Comparison of ENCODE assay signal across 9 cellular contexts in the genomic region with DNA sequence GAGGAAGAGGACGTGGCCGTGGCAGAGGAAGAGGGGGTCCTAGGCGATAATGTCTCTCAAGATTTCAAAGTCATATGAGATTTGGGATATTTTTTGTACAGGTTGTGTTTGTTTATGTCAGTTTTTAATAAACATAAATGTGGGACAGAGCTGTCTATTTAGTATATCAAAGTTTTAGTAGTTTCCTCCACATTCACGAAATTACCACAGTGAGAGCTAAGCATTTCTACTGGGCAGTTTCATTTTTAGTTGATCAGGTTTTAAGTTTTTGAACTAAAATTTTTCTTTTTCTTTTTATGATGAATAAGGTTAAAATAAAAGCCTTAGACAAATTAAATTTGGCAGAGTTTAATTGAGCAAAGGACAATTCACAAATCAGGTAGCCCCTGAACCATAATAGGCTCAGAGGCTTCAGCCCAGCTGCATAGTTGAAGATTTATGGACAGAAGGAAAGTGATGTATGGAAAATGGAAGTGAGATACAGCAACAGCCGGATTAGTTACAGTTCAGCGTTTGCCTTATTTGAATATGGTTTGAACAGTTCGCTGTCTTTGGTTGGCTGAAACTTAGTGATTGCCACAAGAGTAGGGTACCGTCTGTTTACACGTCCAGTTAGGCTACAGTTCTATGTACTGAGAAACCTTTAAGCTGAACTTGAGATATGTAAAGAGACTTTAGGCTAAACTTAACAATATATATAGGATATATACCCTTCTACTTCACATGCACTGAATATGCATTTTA. TPM values are rescaled to one million over a fixed set of nuclear protein-coding genes. Genes with fewer than 3 reads are reported as not detected.
DNase-seq lines count a peak whose midpoint lies in the region; ATAC-seq and TF ChIP-seq lines count a peak whose summit lies in the region.
"Had no signal": no experiment of that assay in that cellular context is flagged by ENCODE, and none has a peak within 500 bp of the region (broad histone marks: within the 10 kb centered on the region; RNA-seq: fewer than 3 reads in every experiment).

No MANE protein-coding gene starts in this region.

- H3K4me3 Mint-ChIP-seq in T-helper 2 cell treated with Interferon-gamma antibody and Interleukin-4, amounts not matched to agents 5 μg/mL and 100 μg/mL, for 36 hours: peak overlapping the region; percentile 1
- peak overlapping the region in 4 of 10 donors; percentile 4 to 50 (median 16) for H3K4me3 Mint-ChIP-seq in naive thymus-derived CD4-positive, alpha-beta T cell

- no peaks in the 10 kb centered on the region for H3K27me3 ChIP-seq in naive thymus-derived CD4-positive, alpha-beta T cell (ENCODE audit: control insufficient read depth in 2 of 2, insufficient read depth in 2 of 2, low read length in 2 of 2)
- H3K27me3 ChIP-seq in right lobe of liver: no peaks in the 10 kb centered on the region
- H3K27me3 ChIP-seq: dorsolateral prefrontal cortex had no signal

- peak; percentile 94 for ATAC-seq in GM21529 (IDR thresholded peaks at IDR 0.05; ENCODE audit: unreplicated experiment)
- peak; percentile 98 for ATAC-seq in HG03354 (IDR thresholded peaks at IDR 0.05; ENCODE audit: poor library complexity, severe bottlenecking, unreplicated experiment)
- no peak for ATAC-seq in naive thymus-derived CD4-positive, alpha-beta T cell
- ATAC-seq in right lobe of liver: no peak

- no peak for TF ChIP-seq CTCF in right lobe of liver (IDR thresholded peaks at IDR 0.05)

- H3K27ac ChIP-seq in naive thymus-derived CD4-positive, alpha-beta T cell (ENCODE audit: low read depth, low read length): peak overlapping the region; percentile 50
- H3K27ac ChIP-seq in right lobe of liver: no peak overlapping the region

- H3K27me3 Mint-ChIP-seq in T-helper 2 cell treated with Interferon-gamma antibody and Interleukin-4, amounts not matched to agents 5 μg/mL and 100 μg/mL, for 36 hours (ENCODE audit: low read depth): no peaks in the 10 kb centered on the region
- H3K27me3 Mint-ChIP-seq in naive thymus-derived CD4-positive, alpha-beta T cell: no peaks in the 10 kb centered on the region

- no peak for DNase-seq in T-helper 2 cell treated with Interferon-gamma antibody and Interleukin-4, amounts not matched to agents 5 μg/mL and 100 μg/mL, for 36 hours (ENCODE audit: low spot score)
- DNase-seq in T-helper 2 cell: no peak
- no peak for DNase-seq in naive thymus-derived CD4-positive, alpha-beta T cell
- no peak for DNase-seq in KBM-7
- no peak for DNase-seq in right lobe of liver
- no peak for DNase-seq in foreskin melanocyte
- DNase-seq: dorsolateral prefrontal cortex had no signal

- peak overlapping the region; percentile 61 for H3K27ac Mint-ChIP-seq in T-helper 2 cell treated with Interferon-gamma antibody and Interleukin-4, amounts not matched to agents 5 μg/mL and 100 μg/mL, for 36 hours
- H3K27ac Mint-ChIP-seq in naive thymus-derived CD4-positive, alpha-beta T cell: peak overlapping the region; percentile 11 to 93 (median 65)

- intact Hi-C loops in naive thymus-derived CD4-positive, alpha-beta T cell (cut with micrococcal nuclease): no loop called here
- intact Hi-C loops in right lobe of liver (cut with DNase I): no loop called here

- H3K9me3 ChIP-seq in naive thymus-derived CD4-positive, alpha-beta T cell (ENCODE audit: control insufficient read depth in 2 of 3, low read length in 3 of 3): no peaks in the 10 kb centered on the region
- no peaks in the 10 kb centered on the region for H3K9me3 ChIP-seq in right lobe of liver

- no peak for TF ChIP-seq POLR2A in right lobe of liver (IDR thresholded peaks at IDR 0.05)

- H3K4me3 ChIP-seq in naive thymus-derived CD4-positive, alpha-beta T cell (ENCODE audit: low read length): no peak overlapping the region
- no peak overlapping the region for H3K4me3 ChIP-seq in right lobe of liver
- H3K4me3 ChIP-seq: dorsolateral prefrontal cortex had no signal

- POLR2A ChIA-PET in naive thymus-derived CD4-positive, alpha-beta T cell (lab: Charles Lee): interaction anchor here (1.0 kb wide), 1 partner anchor 17 kb away, joined by 3 read pairs; no protein-coding TSS in a partner anchor

- CTCF ChIA-PET in naive thymus-derived CD4-positive, alpha-beta T cell (lab: Charles Lee): interaction anchor here (1.3 kb wide), 1 partner anchor 17 kb away, joined by 3 read pairs; the partner anchor contains the start of gene SNRPD1

- no peaks in the 10 kb centered on the region for H3K9me3 Mint-ChIP-seq in T-helper 2 cell treated with Interferon-gamma antibody and Interleukin-4, amounts not matched to agents 5 μg/mL and 100 μg/mL, for 36 hours
- no peaks in the 10 kb centered on the region for H3K9me3 Mint-ChIP-seq in naive thymus-derived CD4-positive, alpha-beta T cell

- peaks cover 0 to 44% (median 8%) of the 10 kb centered on the region in 3 experiments for H3K36me3 ChIP-seq in naive thymus-derived CD4-positive, alpha-beta T cell (ENCODE audit: control insufficient read depth in 2 of 3, insufficient read depth in 3 of 3, low read length in 3 of 3)
- peaks cover 0 to 45% (median 4%) of the 10 kb centered on the region in 4 donors for H3K36me3 ChIP-seq in right lobe of liver

- peaks cover 13% of the 10 kb centered on the region for H3K4me1 Mint-ChIP-seq in T-helper 2 cell treated with Interferon-gamma antibody and Interleukin-4, amounts not matched to agents 5 μg/mL and 100 μg/mL, for 36 hours (ENCODE audit: low read depth)
- H3K4me1 Mint-ChIP-seq in naive thymus-derived CD4-positive, alpha-beta T cell: peaks cover 10 to 24% (median 18%) of the 10 kb centered on the region in 7 donors

- WGBS in right lobe of liver (ENCODE audit: insufficient coverage, low coverage, low lambda C conversion rate, missing lambda C conversion rate): 65% methylated on average over 9 of the region's 9 CpGs

- in situ Hi-C loops in KBM-7 (cut with MboI; ENCODE audit: low pct_unique_long_range_greater_than_20kb, low sequenced_read_pairs): loop anchor here (25.0 kb wide), 1 partner anchor 92 kb away; no protein-coding TSS in a partner anchor

- H3K36me3 Mint-ChIP-seq in T-helper 2 cell treated with Interferon-gamma antibody and Interleukin-4, amounts not matched to agents 5 μg/mL and 100 μg/mL, for 36 hours (ENCODE audit: low read depth): peaks cover 53% of the 10 kb centered on the region
- H3K36me3 Mint-ChIP-seq in naive thymus-derived CD4-positive, alpha-beta T cell: peaks cover 8 to 27% (median 21%) of the 10 kb centered on the region in 5 donors

- peaks cover 0 to 10% of the 10 kb centered on the region in 2 donors for H3K4me1 ChIP-seq in naive thymus-derived CD4-positive, alpha-beta T cell (ENCODE audit: control insufficient read depth in 2 of 2, insufficient read depth in 2 of 2, low read length in 2 of 2)
- H3K4me1 ChIP-seq in right lobe of liver: no peaks in the 10 kb centered on the region

RNA-seq across cellular contexts. Expression of gene SNRPD1, which starts 17.1 kb away (rescaled TPM):
- 10 to 100 TPM; 21.9 to 83.4 (median 26.5) TPM for total RNA-seq in naive thymus-derived CD4-positive, alpha-beta T cell
- 10 to 100 TPM; 77.5 to 96.7 TPM for polyA plus RNA-seq in naive thymus-derived CD4-positive, alpha-beta T cell
- 10 to 100 TPM in 3 of 6 experiments, 1 to 10 TPM in 3; 3.5 to 16.3 (median 9.4) TPM for total RNA-seq in right lobe of liver

RNA-seq across cellular contexts. Expression of gene ESCO1, which starts 28.8 kb away (rescaled TPM):
- total RNA-seq in naive thymus-derived CD4-positive, alpha-beta T cell: 10 to 100 TPM; 25.9 to 36.4 (median 35.1) TPM
- polyA plus RNA-seq in naive thymus-derived CD4-positive, alpha-beta T cell: 10 to 100 TPM in 1 of 2 donors, 1 to 10 TPM in 1; 7.5 to 10.6 TPM
- total RNA-seq in right lobe of liver: 10 to 100 TPM in 1 of 6 experiments, 1 to 10 TPM in 5; 4.9 to 10.3 (median 6.5) TPM

Comparison
In these comparisons a context has a peak if more than half of its experiments do, and no peak if none do; other contexts are left out.
1. ATAC-seq: peak in GM21529 (single experiment) and HG03354 (single experiment); none in naive thymus-derived CD4-positive, alpha-beta T cell (single experiment) and right lobe of liver (0 of 4).